Comparison of ENCODE assay signal across 8 cellular contexts in the genomic region with DNA sequence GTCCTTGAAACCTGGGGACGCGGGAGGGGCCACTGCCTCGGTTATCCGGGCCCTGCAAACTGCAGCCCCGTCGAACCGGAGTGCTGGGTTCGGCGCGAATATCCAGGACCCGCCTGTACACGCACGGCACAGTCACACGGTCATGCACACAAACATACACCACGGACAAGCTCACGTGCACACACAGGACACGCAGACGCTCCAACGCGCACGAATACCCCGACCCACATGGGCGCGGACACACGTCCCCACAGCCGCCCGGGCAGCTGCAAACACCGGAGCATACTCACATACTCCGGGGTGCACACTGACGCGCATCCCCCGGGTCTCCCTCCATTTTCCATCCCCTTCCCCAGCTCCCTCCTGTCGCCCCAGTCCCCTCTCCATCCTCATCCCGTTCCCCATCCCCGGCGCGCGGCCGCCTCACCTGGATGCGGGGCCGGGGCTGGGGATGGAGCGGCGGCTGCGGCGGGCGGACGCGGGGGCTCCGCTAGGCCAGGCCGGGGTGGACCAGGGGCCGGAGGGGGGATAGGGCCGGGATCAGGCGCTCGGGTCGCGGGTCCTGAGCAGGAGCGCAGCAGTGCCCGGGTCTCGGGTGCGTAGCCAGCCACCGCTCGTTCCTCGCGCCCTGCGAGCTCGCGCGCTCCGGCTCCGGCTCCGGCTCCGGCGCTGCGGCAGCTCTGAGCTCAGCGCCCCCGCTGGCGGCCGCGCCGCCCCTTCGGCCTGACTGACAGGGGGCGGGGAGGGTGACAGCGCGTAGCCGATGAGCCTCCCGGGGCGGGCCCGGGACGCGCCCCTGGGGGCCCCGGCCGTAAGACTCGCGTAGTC. TPM values are rescaled to one million over a fixed set of nuclear protein-coding genes. Genes with fewer than 3 reads are reported as not detected.
DNase-seq lines count a peak whose midpoint lies in the region; ATAC-seq and TF ChIP-seq lines count a peak whose summit lies in the region.

A gene with protein sequence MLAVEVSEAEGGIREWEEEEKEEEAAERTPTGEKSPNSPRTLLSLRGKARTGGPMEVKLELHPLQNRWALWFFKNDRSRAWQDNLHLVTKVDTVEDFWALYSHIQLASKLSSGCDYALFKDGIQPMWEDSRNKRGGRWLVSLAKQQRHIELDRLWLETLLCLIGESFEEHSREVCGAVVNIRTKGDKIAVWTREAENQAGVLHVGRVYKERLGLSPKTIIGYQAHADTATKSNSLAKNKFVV (plus strand): TSS at position 823 of the 828 bp plus-strand sequence. CDS start 12,113 bp downstream, outside the sequence.
A gene (minus strand): TSS at position 682 of the 828 bp plus-strand sequence. CDS start 880 bp downstream, outside the sequence.

- no peaks in the 10 kb centered on the region for H3K36me3 ChIP-seq in SU-DHL-6 (ENCODE audit: low read length)

- H3K27ac Mint-ChIP-seq in memory B cell = no peak within 1 kb of the TSS
- no peak within 1 kb of the TSS for H3K27ac Mint-ChIP-seq in stimulated activated naive CD8-positive, alpha-beta T cell treated with anti-CD3 and anti-CD28 coated beads, Interleukin-15, amount 100 ng/mL, for 72 hours

- peaks cover under 1% of the 10 kb centered on the region for H3K36me3 Mint-ChIP-seq in memory B cell

- peak; percentile 64 for ATAC-seq in HG03064 (IDR thresholded peaks at IDR 0.05; ENCODE audit: low read depth, unreplicated experiment)
- ATAC-seq in memory B cell (ENCODE audit: low read depth) = peak; percentile 89
- peak; percentile 90 for ATAC-seq in stimulated activated naive CD8-positive, alpha-beta T cell treated with anti-CD3 and anti-CD28 coated beads, Interleukin-15, amount 100 ng/mL, for 72 hours
- no peak for ATAC-seq in HG03378 (IDR thresholded peaks at IDR 0.05; ENCODE audit: unreplicated experiment)

- no peak within 1 kb of the TSS for H3K9ac ChIP-seq in SU-DHL-6 (ENCODE audit: low read length)

- H3K9me3 ChIP-seq in SU-DHL-6 (ENCODE audit: insufficient read depth, low read length) = no peaks in the 10 kb centered on the region

- H3K4me2 ChIP-seq in SU-DHL-6 (ENCODE audit: low read depth, low read length, poor library complexity, severe bottlenecking) = peak within 1 kb of the TSS; percentile 31

- H3K4me3 Mint-ChIP-seq in memory B cell = peak within 1 kb of the TSS; percentile 78
- peak within 1 kb of the TSS; percentile 46 to 71 for H3K4me3 Mint-ChIP-seq in stimulated activated naive CD8-positive, alpha-beta T cell treated with anti-CD3 and anti-CD28 coated beads, Interleukin-15, amount 100 ng/mL, for 72 hours

- no peak for TF ChIP-seq CTCF in GM12865 (IDR thresholded peaks at IDR 0.05; ENCODE audit: insufficient read depth, low read depth, low read length, missing control alignments)
- TF ChIP-seq CTCF in SU-DHL-6 (IDR thresholded peaks at IDR 0.05; ENCODE audit: insufficient read depth, low read length, poor library complexity, severe bottlenecking) = no peak

- H3K27ac ChIP-seq in SU-DHL-6 (ENCODE audit: low read depth, low read length) = no peak within 1 kb of the TSS

- no peaks in the 10 kb centered on the region for H4K20me1 ChIP-seq in SU-DHL-6 (ENCODE audit: low read depth, low read length)

- no peak within 1 kb of the TSS for H2AFZ ChIP-seq in SU-DHL-6 (ENCODE audit: low read depth, low read length, severe bottlenecking)

- no peaks in the 10 kb centered on the region for H3F3A ChIP-seq in SU-DHL-6 (ENCODE audit: insufficient read depth)

- H3K9me2 ChIP-seq in SU-DHL-6 (replicated peaks; ENCODE audit: insufficient read depth, low read length) = no peaks in the 10 kb centered on the region

- H3K79me2 ChIP-seq in SU-DHL-6 (ENCODE audit: insufficient read depth, low read length) = no peaks in the 10 kb centered on the region

- no peaks in the 10 kb centered on the region for H3K27me3 ChIP-seq in SU-DHL-6 (ENCODE audit: low read length)

- H3K27me3 Mint-ChIP-seq in memory B cell = peaks cover 24% of the 10 kb centered on the region
- peaks cover 98% of the 10 kb centered on the region for H3K27me3 Mint-ChIP-seq in stimulated activated naive CD8-positive, alpha-beta T cell treated with anti-CD3 and anti-CD28 coated beads, Interleukin-15, amount 100 ng/mL, for 72 hours

- peaks cover 40% of the 10 kb centered on the region for H3K4me1 Mint-ChIP-seq in memory B cell
- H3K4me1 Mint-ChIP-seq in stimulated activated naive CD8-positive, alpha-beta T cell treated with anti-CD3 and anti-CD28 coated beads, Interleukin-15, amount 100 ng/mL, for 72 hours = peaks cover 43% of the 10 kb centered on the region

- DNase-seq in GM12865 (ENCODE audit: low read depth) (peak; percentile 32), dermis blood vessel endothelial cell (peak; percentile 70), memory B cell (ENCODE audit: low spot score in 2 of 2) (peak; percentile 52 to 71), epidermal melanocyte (ENCODE audit: insufficient read length, low spot score) (no peak)
- DNase-seq in stimulated activated naive CD8-positive, alpha-beta T cell treated with anti-CD3 and anti-CD28 coated beads, Interleukin-15, amount 100 ng/mL, for 72 hours = peak; percentile 60 to 68

- H3K9me3 Mint-ChIP-seq in memory B cell = no peaks in the 10 kb centered on the region
- no peaks in the 10 kb centered on the region for H3K9me3 Mint-ChIP-seq in stimulated activated naive CD8-positive, alpha-beta T cell treated with anti-CD3 and anti-CD28 coated beads, Interleukin-15, amount 100 ng/mL, for 72 hours

- no peak within 1 kb of the TSS for H3K4me3 ChIP-seq in GM12865 (ENCODE audit: low read depth, low read length)
- no peak within 1 kb of the TSS for H3K4me3 ChIP-seq in SU-DHL-6 (ENCODE audit: insufficient read depth, low read length, poor library complexity, severe bottlenecking)

RNA-seq across cellular contexts. Expression of the first gene that starts in this region (rescaled TPM):
- not detected in 2 replicates for total RNA-seq in dermis blood vessel endothelial cell

RNA-seq across cellular contexts. Expression of the second gene that starts in this region (rescaled TPM):
- 0.84 and 1.4 TPM in 2 replicates for total RNA-seq in dermis blood vessel endothelial cell
